In genomic region chrX:55908685-55909212, GRCh38 we compare ENCODE assay signal across 8 cellular contexts.
DNase-seq lines count a peak whose midpoint lies in the region; ATAC-seq and TF ChIP-seq lines count a peak whose summit lies in the region.

No MANE protein-coding gene starts in this region.

- TSS peak; percentile 57 for BruUV-seq in PC-9 (replicated peaks; lab: Mats Ljungman, UMichigan)

- no peaks in the 10 kb centered on the region for H3K9me2 ChIP-seq in PC-9 (ENCODE audit: insufficient read depth)

- ATAC-seq in HG02852 (IDR thresholded peaks at IDR 0.05; ENCODE audit: unreplicated experiment) = peak; percentile 48
- ATAC-seq in left lobe of liver = peak; percentile 69
- ATAC-seq in stimulated activated naive CD8-positive, alpha-beta T cell treated with anti-CD3 and anti-CD28 coated beads, Interleukin-15, Interleukin-2, amounts not matched to agents 100 U/mL and 50 U/mL, for 24 hours = peak; percentile 61

- peak overlapping the region; percentile 92 for H3K27ac Mint-ChIP-seq in activated CD4-positive, alpha-beta T cell treated with anti-CD3 and anti-CD28 coated beads, Interleukin-2, amount 10 ng/mL, durations not matched to agents 24 days and 14 days
- H3K27ac Mint-ChIP-seq in chondrocyte (ENCODE audit: unreplicated experiment) = no peak overlapping the region

- DNase-seq in activated CD4-positive, alpha-beta T cell treated with anti-CD3 and anti-CD28 coated beads, Interleukin-2, amount 10 ng/mL, durations not matched to agents 24 days and 14 days = peak; percentile 69
- DNase-seq in activated CD4-positive, alpha-beta T cell treated with anti-CD3 and anti-CD28 coated beads for 1 hour = no peak
- DNase-seq in PC-9 = peak; percentile 29 to 50
- no peak for DNase-seq in chondrocyte (ENCODE audit: low spot score)
- no peak for DNase-seq in left lobe of liver (ENCODE audit: low spot score)
- peak; percentile 6 for DNase-seq in stimulated activated naive CD8-positive, alpha-beta T cell treated with anti-CD3 and anti-CD28 coated beads, Interleukin-15, Interleukin-2, amounts not matched to agents 100 U/mL and 50 U/mL, for 24 hours
- no peak for DNase-seq in NCI-H446 treated with DMSO at 0.1 percent for 48 hours (lab: John Stamatoyannopoulos, UW)

- H3K27me3 Mint-ChIP-seq in activated CD4-positive, alpha-beta T cell treated with anti-CD3 and anti-CD28 coated beads, Interleukin-2, amount 10 ng/mL, durations not matched to agents 24 days and 14 days = no peaks in the 10 kb centered on the region
- H3K27me3 Mint-ChIP-seq in chondrocyte (ENCODE audit: low read depth) = no peaks in the 10 kb centered on the region

- H3K27me3 ChIP-seq in PC-9 (ENCODE audit: insufficient read depth, low read depth) = no peaks in the 10 kb centered on the region

- H3K4me3 Mint-ChIP-seq in activated CD4-positive, alpha-beta T cell treated with anti-CD3 and anti-CD28 coated beads, Interleukin-2, amount 10 ng/mL, durations not matched to agents 24 days and 14 days = peak overlapping the region; percentile 93
- peak overlapping the region; percentile 81 for H3K4me3 Mint-ChIP-seq in chondrocyte (ENCODE audit: unreplicated experiment)

- H3K4me1 ChIP-seq in PC-9 (replicated peaks; ENCODE audit: insufficient read depth) = peaks cover 14% of the 10 kb centered on the region

- intact Hi-C loops in activated CD4-positive, alpha-beta T cell treated with anti-CD3 and anti-CD28 coated beads, Interleukin-2, amount 10 ng/mL, durations not matched to agents 24 days and 14 days (cut with micrococcal nuclease) = loop anchor here (1.0 to 10.0 kb wide), 4 partner anchors 191 to 746 kb away; partner anchors contain the start of genes KLF8, RRAGB and UBQLN2
- intact Hi-C loops in PC-9 (cut with micrococcal nuclease; ENCODE audit: unreplicated experiment) = loop anchor here (1.0 to 10.0 kb wide), 7 partner anchors 104 to 816 kb away; partner anchors contain the start of genes NBDY and RRAGB

- CTCF ChIA-PET in PC-9 (lab: Charles Lee) = interaction anchor here (0.6 to 1.6 kb wide), 4 partner anchors 118 to 324 kb away, joined by 3 to 9 read pairs (median 6); partner anchors contain the start of genes KLF8 and RRAGB

- H3F3A ChIP-seq in PC-9 (ENCODE audit: insufficient read depth, low read depth) = peaks cover 8% of the 10 kb centered on the region; the same call in 1 of the 2 replicates

- H3K79me2 ChIP-seq in PC-9 (ENCODE audit: low read depth) = no peaks in the 10 kb centered on the region

- H3K36me3 ChIP-seq in PC-9 (ENCODE audit: low read depth) = no peaks in the 10 kb centered on the region

- H2AFZ ChIP-seq in PC-9 = peak overlapping the region; percentile 96

- peak overlapping the region; percentile 84 for H3K4me3 ChIP-seq in PC-9

- H3K4me2 ChIP-seq in PC-9 = peak overlapping the region; percentile 87

- peak overlapping the region; percentile 69 for H3K27ac ChIP-seq in PC-9

- POLR2A ChIA-PET in PC-9 (lab: Charles Lee; ENCODE audit: unreplicated experiment) = interaction anchor here (0.7 to 1.1 kb wide), 6 partner anchors 90 to 1098 kb away, joined by 3 to 4 read pairs (median 3); partner anchors contain the start of gene RRAGB

- H3K4me1 Mint-ChIP-seq in activated CD4-positive, alpha-beta T cell treated with anti-CD3 and anti-CD28 coated beads, Interleukin-2, amount 10 ng/mL, durations not matched to agents 24 days and 14 days = peaks cover 23% of the 10 kb centered on the region
- H3K4me1 Mint-ChIP-seq in chondrocyte (ENCODE audit: low read depth) = peaks cover 6% of the 10 kb centered on the region

- H3K36me3 Mint-ChIP-seq in activated CD4-positive, alpha-beta T cell treated with anti-CD3 and anti-CD28 coated beads, Interleukin-2, amount 10 ng/mL, durations not matched to agents 24 days and 14 days (ENCODE audit: low read depth) = peaks cover 2% of the 10 kb centered on the region
- H3K36me3 Mint-ChIP-seq in chondrocyte (ENCODE audit: low read depth) = no peaks in the 10 kb centered on the region

- H4K20me1 ChIP-seq in PC-9 (ENCODE audit: insufficient read depth) = no peaks in the 10 kb centered on the region

- H3K9me3 Mint-ChIP-seq in activated CD4-positive, alpha-beta T cell treated with anti-CD3 and anti-CD28 coated beads, Interleukin-2, amount 10 ng/mL, durations not matched to agents 24 days and 14 days = no peaks in the 10 kb centered on the region
- H3K9me3 Mint-ChIP-seq in chondrocyte (ENCODE audit: low read depth) = peaks cover 15% of the 10 kb centered on the region

- no peaks in the 10 kb centered on the region for H3K9me3 ChIP-seq in PC-9 (ENCODE audit: insufficient read depth, low read depth)

- TF ChIP-seq CTCF in PC-9 (conservative IDR thresholded peaks at IDR 0.05) = no peak
- no peak for TF ChIP-seq CTCF in chondrocyte (IDR thresholded peaks at IDR 0.05)

Comparison
In these comparisons a context has a peak if more than half of its experiments do, and no peak if none do; other contexts are left out.
1. DNase-seq: peak in activated CD4-positive, alpha-beta T cell treated with anti-CD3 and anti-CD28 coated beads, Interleukin-2, amount 10 ng/mL, durations not matched to agents 24 days and 14 days (single experiment), PC-9 (2 of 2) and stimulated activated naive CD8-positive, alpha-beta T cell treated with anti-CD3 and anti-CD28 coated beads, Interleukin-15, Interleukin-2, amounts not matched to agents 100 U/mL and 50 U/mL, for 24 hours (single experiment); none in activated CD4-positive, alpha-beta T cell treated with anti-CD3 and anti-CD28 coated beads for 1 hour (single experiment), chondrocyte (single experiment), left lobe of liver (single experiment) and NCI-H446 treated with DMSO at 0.1 percent for 48 hours (single experiment).
2. Peak in every context shown above with its lines, with median percentiles within 50 percentile points of each other: ATAC-seq.